In the genomic region with DNA sequence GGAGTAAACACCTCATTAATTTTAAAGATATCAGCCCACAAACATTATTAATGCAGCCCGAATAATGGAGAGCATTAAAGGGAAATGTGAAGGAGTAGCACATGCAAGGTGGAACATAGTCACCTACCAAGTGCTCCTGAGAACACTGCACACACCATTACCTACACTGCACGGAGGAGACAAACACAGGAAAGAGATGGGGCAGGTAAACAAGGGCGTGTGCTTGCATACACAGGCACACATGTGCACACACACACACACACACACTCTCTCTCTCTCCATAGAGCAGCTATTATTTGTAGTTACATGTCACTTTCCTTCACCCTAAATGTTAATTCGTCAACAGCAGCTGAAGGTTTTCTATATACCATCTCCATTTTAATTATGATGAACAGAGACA, we compare ENCODE assay signal across 24 cellular contexts. TPM values are rescaled to one million over a fixed set of nuclear protein-coding genes. Genes with fewer than 3 reads are reported as not detected.
"Had no signal": no experiment of that assay in that cellular context is flagged by ENCODE, and none has a peak within 500 bp of the region (broad histone marks: within the 10 kb centered on the region; RNA-seq: fewer than 3 reads in every experiment).

No MANE protein-coding gene starts in this region.

- ATAC-seq: natural killer cell, WTC11 had no signal

- H3K4me1 Mint-ChIP-seq: activated naive CD8-positive, alpha-beta T cell treated with anti-CD3 and anti-CD28 coated beads for 36 hours; mesothelial cell of epicardium; natural killer cell had no signal

- H3K27ac Mint-ChIP-seq: activated naive CD8-positive, alpha-beta T cell treated with anti-CD3 and anti-CD28 coated beads for 36 hours; mesothelial cell of epicardium; natural killer cell; WTC11 had no signal

- H3K9me3 Mint-ChIP-seq: activated naive CD8-positive, alpha-beta T cell treated with anti-CD3 and anti-CD28 coated beads for 36 hours; natural killer cell had no signal

- H3K9me3 ChIP-seq: breast epithelium, colonic mucosa, esophagus muscularis mucosa, left ventricle myocardium inferior, sigmoid colon, testis had no signal

- FAIRE-seq: frontal cortex, TTC549 had no signal

- H3K36me3 ChIP-seq: breast epithelium, colonic mucosa, esophagus muscularis mucosa, left ventricle myocardium inferior, sigmoid colon had no signal

- DNase-seq: activated naive CD8-positive, alpha-beta T cell treated with anti-CD3 and anti-CD28 coated beads for 36 hours; activated T-cell treated with anti-CD3 and anti-CD28 coated beads, Interleukin-2, amount 50 U/mL, for 1 hour; colonic mucosa; glutamatergic neuron; kidney glomerular epithelial cell; left ventricle myocardium inferior; natural killer cell; sigmoid colon; stimulated activated CD4-positive, alpha-beta T cell treated with anti-CD3 and anti-CD28 coated beads, Interleukin-2, amount 100 ng/mL, for 48 hours; stimulated activated CD8-positive, alpha-beta memory T cell treated with anti-CD3 and anti-CD28 coated beads, Interleukin-4, amount 100 ng/mL, for 48 hours; stimulated activated naive CD4-positive, alpha-beta T cell; testis; trophoblast cell had no signal

- H3K4me1 ChIP-seq: breast epithelium, colonic mucosa, esophagus muscularis mucosa, sigmoid colon, testis had no signal

- H3K36me3 Mint-ChIP-seq: activated naive CD8-positive, alpha-beta T cell treated with anti-CD3 and anti-CD28 coated beads for 36 hours; mesothelial cell of epicardium; natural killer cell; WTC11 had no signal

- H3K4me3 Mint-ChIP-seq: activated naive CD8-positive, alpha-beta T cell treated with anti-CD3 and anti-CD28 coated beads for 36 hours; mesothelial cell of epicardium; natural killer cell; WTC11 had no signal

- H3K27me3 ChIP-seq: colonic mucosa, hepatocyte, sigmoid colon, testis had no signal

- H3K4me3 ChIP-seq: breast epithelium, colonic mucosa, esophagus muscularis mucosa, hepatocyte, left ventricle myocardium inferior, sigmoid colon, testis had no signal

- H3K27ac ChIP-seq: breast epithelium, colonic mucosa, esophagus muscularis mucosa, hepatocyte, left ventricle myocardium inferior, sigmoid colon, testis had no signal

RNA-seq across cellular contexts. Expression of a gene that starts 30.2 kb away (rescaled TPM):
- total RNA-seq: activated naive CD8-positive, alpha-beta T cell treated with anti-CD3 and anti-CD28 coated beads for 36 hours; breast epithelium; colonic mucosa; esophagus muscularis mucosa; left ventricle myocardium inferior; lung microvascular endothelial cell; mesothelial cell of epicardium; natural killer cell; osteoblast; posterior vena cava; renal cortical epithelial cell; sigmoid colon; WTC11 had no signal

RNA-seq across cellular contexts. Expression of a gene that starts 40.1 kb away (rescaled TPM):
- total RNA-seq: activated naive CD8-positive, alpha-beta T cell treated with anti-CD3 and anti-CD28 coated beads for 36 hours; hepatocyte; left ventricle myocardium inferior; lung microvascular endothelial cell; mesothelial cell of epicardium; natural killer cell; osteoblast; posterior vena cava had no signal
- polyA plus RNA-seq: hepatocyte had no signal
